In genomic region chr4:1369091-1369450, GRCh38 we compare ENCODE assay signal across 20 cellular contexts. TPM values are rescaled to one million over a fixed set of nuclear protein-coding genes. Genes with fewer than 3 reads are reported as not detected.
DNase-seq lines count a peak whose midpoint lies in the region; ATAC-seq and TF ChIP-seq lines count a peak whose summit lies in the region.
"Had no signal": no experiment of that assay in that cellular context is flagged by ENCODE, and none has a peak within 500 bp of the region (broad histone marks: within the 10 kb centered on the region; RNA-seq: fewer than 3 reads in every experiment).

No MANE protein-coding gene starts in this region.

- H3K4me3 ChIP-seq in osteoblast (ENCODE audit: insufficient read depth, low read length) (no peak overlapping the region), upper lobe of right lung (no peak overlapping the region), H7 (ENCODE audit: insufficient read depth, low read depth, low read length) (no peak overlapping the region)
- H3K4me3 ChIP-seq: BLaER1 treated with 17β-estradiol and CSF1 and Interleukin-3, amounts not matched to agents 10 nM and 100 nM; HAP-1 had no signal

- no peak for ATAC-seq in Right ventricle myocardium superior (ENCODE audit: poor library complexity)
- no peak for ATAC-seq in upper lobe of right lung
- no peak for ATAC-seq in GM18517 (IDR thresholded peaks at IDR 0.05; ENCODE audit: unreplicated experiment)

- H3K9me3 ChIP-seq in osteoblast (ENCODE audit: low read depth, low read length) (no peaks in the 10 kb centered on the region), upper lobe of right lung (no peaks in the 10 kb centered on the region)
- H3K9me3 ChIP-seq: HAP-1 had no signal

- no peaks in the 10 kb centered on the region for H4K20me1 ChIP-seq in osteoblast (ENCODE audit: insufficient read depth, low read length)

- peaks cover 21% of the 10 kb centered on the region for H3K36me3 Mint-ChIP-seq in chondrocyte (ENCODE audit: low read depth)

- no peaks in the 10 kb centered on the region for H3K79me2 ChIP-seq in osteoblast (ENCODE audit: insufficient read depth, low read length)

- no peaks in the 10 kb centered on the region for H3K27me3 Mint-ChIP-seq in chondrocyte (ENCODE audit: low read depth)

- no peaks in the 10 kb centered on the region for H3K4me1 Mint-ChIP-seq in chondrocyte (ENCODE audit: low read depth)

- H3K27me3 ChIP-seq in osteoblast (ENCODE audit: insufficient read depth, low read length) (no peaks in the 10 kb centered on the region), upper lobe of right lung (no peaks in the 10 kb centered on the region), H7 (ENCODE audit: control insufficient read depth, insufficient read depth, low read length) (no peaks in the 10 kb centered on the region)
- H3K27me3 ChIP-seq: BLaER1 treated with 17β-estradiol and CSF1 and Interleukin-3, amounts not matched to agents 10 nM and 100 nM had no signal

- H3K4me1 ChIP-seq in osteoblast (ENCODE audit: insufficient read depth, low read length) (no peaks in the 10 kb centered on the region), upper lobe of right lung (peaks cover 8% of the 10 kb centered on the region)

- no peak overlapping the region for H3K4me2 ChIP-seq in osteoblast (ENCODE audit: insufficient read depth, low read length)
- H3K4me2 ChIP-seq: BLaER1 treated with 17β-estradiol and CSF1 and Interleukin-3, amounts not matched to agents 10 nM and 100 nM had no signal

- DNase-seq in Right ventricle myocardium superior: peak; percentile 36
- no peak for DNase-seq in cardiac septum (ENCODE audit: low spot score)
- DNase-seq in chondrocyte (ENCODE audit: low spot score): peak; percentile 81
- peak; percentile 66 for DNase-seq in osteoblast (ENCODE audit: insufficient read length, low spot score, missing footprints)
- peak; percentile 59 for DNase-seq in upper lobe of right lung
- no peak for DNase-seq in H7
- DNase-seq in anterior cingulate cortex (lab: John Stamatoyannopoulos, UW): no peak
- DNase-seq: GF-D8, NCI-H1105, NCI-H1694 treated with DMSO at 0.1 percent for 48 hours, NCI-H2107, NCI-H2227 treated with DMSO at 0.1 percent for 48 hours, NCI-H524 treated with DMSO at 0.1 percent for 48 hours had no signal

- TF ChIP-seq CTCF in chondrocyte (IDR thresholded peaks at IDR 0.05) (no peak), osteoblast (IDR thresholded peaks at IDR 0.05; ENCODE audit: extremely low read depth, low read depth, low read length) (no peak), upper lobe of right lung (IDR thresholded peaks at IDR 0.05) (no peak)

- no peaks in the 10 kb centered on the region for H3K36me3 ChIP-seq in osteoblast (ENCODE audit: insufficient read depth, low read length)
- H3K36me3 ChIP-seq in upper lobe of right lung: peaks cover 43% of the 10 kb centered on the region
- H3K36me3 ChIP-seq in H7 (replicated peaks; ENCODE audit: control insufficient read depth, insufficient read depth, low read length): no peaks in the 10 kb centered on the region; the same call in none of the 2 replicates
- H3K36me3 ChIP-seq: HAP-1 had no signal

- H3K4me3 Mint-ChIP-seq in chondrocyte (ENCODE audit: unreplicated experiment): no peak overlapping the region

- intact Hi-C loops in Right ventricle myocardium superior (cut with DNase I): no loop called here
- intact Hi-C loops in cardiac septum (cut with DNase I): no loop called here
- intact Hi-C loops in upper lobe of right lung (cut with DNase I): no loop called here

- no peak overlapping the region for H3K27ac Mint-ChIP-seq in chondrocyte (ENCODE audit: unreplicated experiment)

- H3K9me3 Mint-ChIP-seq in chondrocyte (ENCODE audit: low read depth): no peaks in the 10 kb centered on the region

- no peak overlapping the region for H3K27ac ChIP-seq in osteoblast (ENCODE audit: low read depth, low read length)
- H3K27ac ChIP-seq in upper lobe of right lung: no peak overlapping the region
- H3K27ac ChIP-seq: BLaER1 treated with 17β-estradiol and CSF1 and Interleukin-3, amounts not matched to agents 10 nM and 100 nM; HL-60 had no signal

- no peak overlapping the region for H2AFZ ChIP-seq in osteoblast (ENCODE audit: low read length)

RNA-seq across cellular contexts. Expression of gene UVSSA, which starts 22.1 kb away (rescaled TPM):
- 6.7 TPM for total RNA-seq in Right ventricle myocardium superior
- 10.4 TPM for total RNA-seq in cardiac septum
- 20.7 to 35.1 TPM (median 20.9 TPM) in 3 replicates for total RNA-seq in chondrocyte
- total RNA-seq in osteoblast: 12.7 and 14.8 TPM in 2 replicates
- 28.3 TPM for total RNA-seq in upper lobe of right lung
- total RNA-seq in H7 (2014; rRNA removed; shearing (Covaris generic)): 12.6 and 16.1 TPM in 2 replicates

RNA-seq across cellular contexts. Expression of gene NKX1-1, which starts 37.2 kb away (rescaled TPM):
- total RNA-seq in Right ventricle myocardium superior (not detected), cardiac septum (not detected), chondrocyte (not detected in 3 replicates), osteoblast (not detected in 2 replicates), upper lobe of right lung (not detected)
- total RNA-seq in H7 (2014; rRNA removed; shearing (Covaris generic)): not detected in 2 replicates
- total RNA-seq: A172, Daoy, LHCN-M2 had no signal

Comparison
In these comparisons a context has a peak if more than half of its experiments do, and no peak if none do; other contexts are left out.
1. DNase-seq: peak in Right ventricle myocardium superior (single experiment), chondrocyte (single experiment), osteoblast (single experiment) and upper lobe of right lung (single experiment); none in cardiac septum (single experiment), H7 (single experiment) and anterior cingulate cortex (0 of 58).